Comparison of ENCODE assay signal across 29 cellular contexts in the genomic region with DNA sequence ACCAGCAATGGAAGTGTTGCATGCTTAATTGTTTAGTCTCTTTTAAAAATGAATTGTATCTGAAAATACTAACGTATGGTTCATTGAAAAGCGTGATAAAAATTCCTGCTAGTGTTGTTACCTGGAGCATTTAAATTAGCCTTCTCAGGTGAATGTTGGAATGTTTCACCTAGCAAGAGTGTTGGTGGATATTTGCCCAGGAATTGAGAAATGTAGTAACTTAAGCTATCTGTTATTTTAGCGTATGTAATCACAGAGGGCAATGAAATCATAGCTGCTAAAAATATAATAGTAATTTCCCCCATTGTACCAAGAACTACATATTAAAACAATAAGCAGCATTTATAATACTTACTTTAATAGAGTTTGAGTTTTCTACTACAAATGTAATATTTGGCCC.
"Had no signal": no experiment of that assay in that cellular context is flagged by ENCODE, and none has a peak within 500 bp of the region (broad histone marks: within the 10 kb centered on the region; RNA-seq: fewer than 3 reads in every experiment).

No MANE protein-coding gene starts in this region.

- H3K9me3 ChIP-seq: ovary, prostate gland, right lobe of liver, sigmoid colon, spleen, thoracic aorta, thyroid gland, tibial nerve, upper lobe of left lung, vagina had no signal

- H3K36me3 Mint-ChIP-seq: naive B cell; naive thymus-derived CD8-positive, alpha-beta T cell; natural killer cell treated with Interleukin-12 subunit alpha and Interleukin-12 subunit beta and Interleukin-15 and Interleukin-18, amount 100 ng/mL, for 72 hours; neural progenitor cell; stimulated activated memory B cell treated with anti-CD40 and anti-IgM and Interleukin-4, amounts not matched to agents 10 μg/mL and 1 μg/mL and 100 μg/mL, for 72 hours had no signal

- H3K27me3 Mint-ChIP-seq: naive B cell; natural killer cell treated with Interleukin-12 subunit alpha and Interleukin-12 subunit beta and Interleukin-15 and Interleukin-18, amount 100 ng/mL, for 72 hours; stimulated activated memory B cell treated with anti-CD40 and anti-IgM and Interleukin-4, amounts not matched to agents 10 μg/mL and 1 μg/mL and 100 μg/mL, for 72 hours; stimulated activated naive CD8-positive, alpha-beta T cell treated with anti-CD3 and anti-CD28 coated beads, Interleukin-15, amount 100 ng/mL, for 72 hours had no signal

- H3K4me3 ChIP-seq: neural progenitor cell, ovary, prostate gland, right lobe of liver, sigmoid colon, skin epidermis, smooth muscle cell, spleen, thoracic aorta, tibial nerve, upper lobe of left lung, vagina had no signal

- H3K36me3 ChIP-seq: neural progenitor cell, ovary, prostate gland, right lobe of liver, sigmoid colon, spleen, thoracic aorta, thyroid gland, tibial nerve, upper lobe of left lung, vagina had no signal

- H3K4me3 Mint-ChIP-seq: naive B cell; naive thymus-derived CD8-positive, alpha-beta T cell; natural killer cell treated with Interleukin-12 subunit alpha and Interleukin-12 subunit beta and Interleukin-15 and Interleukin-18, amount 100 ng/mL, for 72 hours; neural progenitor cell; stimulated activated memory B cell treated with anti-CD40 and anti-IgM and Interleukin-4, amounts not matched to agents 10 μg/mL and 1 μg/mL and 100 μg/mL, for 72 hours; stimulated activated naive CD8-positive, alpha-beta T cell treated with anti-CD3 and anti-CD28 coated beads, Interleukin-15, amount 100 ng/mL, for 72 hours had no signal

- H3K9me3 Mint-ChIP-seq: neural progenitor cell; stimulated activated naive CD8-positive, alpha-beta T cell treated with anti-CD3 and anti-CD28 coated beads, Interleukin-15, amount 100 ng/mL, for 72 hours had no signal

- H3K4me1 ChIP-seq: prostate gland, right lobe of liver, sigmoid colon, spleen, tibial nerve, upper lobe of left lung, vagina had no signal

- H3K27ac Mint-ChIP-seq: naive B cell; naive thymus-derived CD8-positive, alpha-beta T cell; natural killer cell treated with Interleukin-12 subunit alpha and Interleukin-12 subunit beta and Interleukin-15 and Interleukin-18, amount 100 ng/mL, for 72 hours; neural progenitor cell; stimulated activated memory B cell treated with anti-CD40 and anti-IgM and Interleukin-4, amounts not matched to agents 10 μg/mL and 1 μg/mL and 100 μg/mL, for 72 hours; stimulated activated naive CD8-positive, alpha-beta T cell treated with anti-CD3 and anti-CD28 coated beads, Interleukin-15, amount 100 ng/mL, for 72 hours had no signal

- H3K27me3 ChIP-seq: neural progenitor cell, ovary, right lobe of liver, sigmoid colon, spleen, thyroid gland, tibial nerve, upper lobe of left lung, vagina had no signal

- ATAC-seq: naive thymus-derived CD8-positive, alpha-beta T cell; natural killer cell treated with Interleukin-12 subunit alpha and Interleukin-12 subunit beta and Interleukin-15 and Interleukin-18, amount 100 ng/mL, for 72 hours; right cardiac atrium; right lobe of liver; stimulated activated memory B cell treated with anti-CD40 and anti-IgM and Interleukin-4, amounts not matched to agents 10 μg/mL and 1 μg/mL and 100 μg/mL, for 72 hours; stimulated activated naive CD8-positive, alpha-beta T cell treated with anti-CD3 and anti-CD28 coated beads, Interleukin-15, amount 100 ng/mL, for 72 hours; stimulated activated naive CD8-positive, alpha-beta T cell treated with anti-CD3 and anti-CD28 coated beads, Interleukin-15, Interleukin-2, amounts not matched to agents 100 U/mL and 50 U/mL, for 24 hours had no signal

- DNase-seq: naive B cell; naive thymus-derived CD8-positive, alpha-beta T cell; occipital lobe; ovary; right cardiac atrium; right lobe of liver; sigmoid colon; spleen; stimulated activated CD4-positive, alpha-beta T cell treated with anti-CD3 and anti-CD28 coated beads, Interleukin-12 subunit alpha, Interleukin-12 subunit beta, amount 100 ng/mL, for 4 hours; stimulated activated CD4-positive, alpha-beta T cell treated with anti-CD3 and anti-CD28 coated beads, Interleukin-1b, Interleukin-23, amount 100 ng/mL, for 48 hours; stimulated activated CD4-positive, alpha-beta T cell treated with anti-CD3 and anti-CD28 coated beads, Interleukin-4, amount 100 ng/mL, for 1 hour; stimulated activated CD4-positive, alpha-beta T cell treated with anti-CD3 and anti-CD28 coated beads, Interleukin-4, amount 100 ng/mL, for 4 hours; stimulated activated CD8-positive, alpha-beta memory T cell treated with anti-CD3 and anti-CD28 coated beads, Interleukin-4, amount 100 ng/mL, for 48 hours; stimulated activated naive CD4-positive, alpha-beta T cell; stimulated activated naive CD8-positive, alpha-beta T cell treated with anti-CD3 and anti-CD28 coated beads, Interleukin-15, amount 100 ng/mL, for 72 hours; stimulated activated naive CD8-positive, alpha-beta T cell treated with anti-CD3 and anti-CD28 coated beads, Interleukin-15, Interleukin-2, amounts not matched to agents 100 U/mL and 50 U/mL, for 24 hours; thyroid gland; trophoblast cell; upper lobe of left lung had no signal

- H3K9ac ChIP-seq: neural progenitor cell had no signal

- H3K27ac ChIP-seq: neural progenitor cell, ovary, prostate gland, right lobe of liver, sigmoid colon, skin epidermis, spleen, thoracic aorta, tibial nerve, upper lobe of left lung, vagina had no signal

- H3K4me1 Mint-ChIP-seq: naive B cell; naive thymus-derived CD8-positive, alpha-beta T cell; stimulated activated memory B cell treated with anti-CD40 and anti-IgM and Interleukin-4, amounts not matched to agents 10 μg/mL and 1 μg/mL and 100 μg/mL, for 72 hours; stimulated activated naive CD8-positive, alpha-beta T cell treated with anti-CD3 and anti-CD28 coated beads, Interleukin-15, amount 100 ng/mL, for 72 hours had no signal

- FAIRE-seq: urothelium cell line had no signal
